Comparison of ENCODE assay signal across 12 cellular contexts in the genomic region with DNA sequence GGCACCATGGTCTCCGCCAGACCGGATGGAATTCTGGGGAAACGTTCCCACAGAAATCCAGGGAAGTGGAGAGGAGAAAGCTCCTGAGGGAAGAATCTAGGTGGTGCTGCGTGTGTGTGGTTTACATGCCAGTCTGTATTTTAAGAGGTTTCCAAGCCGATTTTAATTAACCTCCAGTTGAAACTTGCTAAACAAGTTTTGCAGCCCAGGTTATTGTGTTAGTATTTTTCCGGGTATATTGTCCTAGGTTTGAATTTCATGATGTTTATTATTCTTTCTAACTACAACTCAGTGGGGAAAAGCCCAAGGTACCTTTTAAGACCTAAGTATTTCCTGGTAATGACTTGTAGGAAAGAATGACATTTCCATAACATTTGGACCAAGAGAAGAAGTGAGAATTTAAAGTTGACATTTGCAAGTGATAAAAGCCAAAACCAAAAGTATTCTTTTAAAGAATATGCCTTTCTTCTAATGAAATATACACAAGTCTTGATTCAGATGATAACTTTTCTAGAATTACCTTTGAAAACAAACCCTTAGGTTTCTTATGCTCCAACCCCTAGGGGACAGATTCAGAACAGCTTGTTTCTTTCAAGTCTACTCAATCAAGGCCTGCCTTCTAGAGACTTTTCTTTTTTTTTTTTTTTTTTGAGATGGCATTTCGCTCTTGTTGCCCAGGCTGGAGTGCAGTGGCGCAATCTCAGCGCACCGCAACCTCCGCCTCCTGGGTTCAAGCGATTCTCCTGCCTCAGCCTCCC. TPM values are rescaled to one million over a fixed set of nuclear protein-coding genes. Genes with fewer than 3 reads are reported as not detected.
DNase-seq lines count a peak whose midpoint lies in the region; ATAC-seq and TF ChIP-seq lines count a peak whose summit lies in the region.
"Had no signal": no experiment of that assay in that cellular context is flagged by ENCODE, and none has a peak within 500 bp of the region (broad histone marks: within the 10 kb centered on the region; RNA-seq: fewer than 3 reads in every experiment).

No MANE protein-coding gene starts in this region.

- H3K36me3 Mint-ChIP-seq in CD8-positive, alpha-beta memory T cell: no peaks in the 10 kb centered on the region
- H3K36me3 Mint-ChIP-seq: activated CD8-positive, alpha-beta memory T cell treated with anti-CD3 and anti-CD28 coated beads, Interleukin-2, amount 10 ng/mL, durations not matched to agents 7 days and 5 days had no signal

- WGBS in urinary bladder: 80% methylated on average over 12 of the region's 12 CpGs

- ATAC-seq in RWPE2 (ENCODE audit: low read depth) (peak; percentile 37), GM21529 (IDR thresholded peaks at IDR 0.05; ENCODE audit: unreplicated experiment) (no peak)
- ATAC-seq: activated CD8-positive, alpha-beta memory T cell treated with anti-CD3 and anti-CD28 coated beads, Interleukin-2, amount 10 ng/mL, durations not matched to agents 7 days and 5 days had no signal

- no peaks in the 10 kb centered on the region for H3K4me1 Mint-ChIP-seq in CD8-positive, alpha-beta memory T cell
- H3K4me1 Mint-ChIP-seq: activated CD8-positive, alpha-beta memory T cell treated with anti-CD3 and anti-CD28 coated beads, Interleukin-2, amount 10 ng/mL, durations not matched to agents 7 days and 5 days had no signal

- DNase-seq in left ventricle myocardium inferior (no peak), cardiac septum (ENCODE audit: low spot score) (no peak), RWPE2 (ENCODE audit: low spot score) (no peak), left kidney (ENCODE audit: low read depth, low spot score) (peak; percentile 64), dorsolateral prefrontal cortex (no peak)
- no peak for DNase-seq in CD8-positive, alpha-beta memory T cell
- DNase-seq: activated CD8-positive, alpha-beta memory T cell treated with anti-CD3 and anti-CD28 coated beads, Interleukin-2, amount 10 ng/mL, durations not matched to agents 7 days and 5 days; mesendoderm; NCI-H226 had no signal

- H3K4me1 ChIP-seq in left ventricle myocardium inferior (peaks cover 10% of the 10 kb centered on the region), RWPE2 (ENCODE audit: insufficient read depth, poor library complexity, severe bottlenecking) (peaks cover 31% of the 10 kb centered on the region), urinary bladder (ENCODE audit: insufficient read depth) (no peaks in the 10 kb centered on the region)
- no peaks in the 10 kb centered on the region for H3K4me1 ChIP-seq in CD8-positive, alpha-beta memory T cell (ENCODE audit: insufficient read depth, low read length)

- H3K9me3 ChIP-seq in left ventricle myocardium inferior (replicated peaks) (no peaks in the 10 kb centered on the region), RWPE2 (ENCODE audit: severe bottlenecking) (no peaks in the 10 kb centered on the region)
- no peaks in the 10 kb centered on the region for H3K9me3 ChIP-seq in CD8-positive, alpha-beta memory T cell (ENCODE audit: low read length)

- TF ChIP-seq CTCF in left ventricle myocardium inferior (IDR thresholded peaks at IDR 0.05; ENCODE audit: borderline replicate concordance) (no peak), RWPE2 (IDR thresholded peaks at IDR 0.05; ENCODE audit: poor library complexity, severe bottlenecking) (no peak), dorsolateral prefrontal cortex (IDR thresholded peaks at IDR 0.05 in 54 of 56, conservative IDR thresholded peaks at IDR 0.05 in 2 of 56; ENCODE audit: low read depth in 1 of 56, partially characterized antibody in 56 of 56) (peak in 2 of 56 donors; percentile 16 to 21)

- POLR2A ChIA-PET in CD8-positive, alpha-beta memory T cell (lab: Charles Lee): no interaction called here

- H3K9me3 Mint-ChIP-seq in CD8-positive, alpha-beta memory T cell: no peaks in the 10 kb centered on the region

- H3K4me3 ChIP-seq in left ventricle myocardium inferior (no peak overlapping the region), RWPE2 (ENCODE audit: severe bottlenecking) (no peak overlapping the region), urinary bladder (ENCODE audit: low read depth, low read length) (no peak overlapping the region), dorsolateral prefrontal cortex (no peak overlapping the region)
- H3K4me3 ChIP-seq in CD8-positive, alpha-beta memory T cell (ENCODE audit: low read length): no peak overlapping the region
- H3K4me3 ChIP-seq: skin epidermis had no signal

- intact Hi-C loops in left ventricle myocardium inferior (cut with micrococcal nuclease): no loop called here
- intact Hi-C loops in cardiac septum (cut with DNase I): no loop called here
- intact Hi-C loops in dorsolateral prefrontal cortex (cut with DNase I): no loop called here

- H3K36me3 ChIP-seq in left ventricle myocardium inferior: no peaks in the 10 kb centered on the region
- H3K36me3 ChIP-seq in RWPE2 (ENCODE audit: low read depth): no peaks in the 10 kb centered on the region
- no peaks in the 10 kb centered on the region for H3K36me3 ChIP-seq in urinary bladder (ENCODE audit: insufficient read depth)
- H3K36me3 ChIP-seq in CD8-positive, alpha-beta memory T cell (ENCODE audit: insufficient read depth, low read length): no peaks in the 10 kb centered on the region

- peak overlapping the region; percentile 76 for H3K27ac ChIP-seq in left ventricle myocardium inferior (replicated peaks)
- peak overlapping the region; percentile 83 for H3K27ac ChIP-seq in RWPE2 (ENCODE audit: poor library complexity, severe bottlenecking)
- H3K27ac ChIP-seq in urinary bladder (ENCODE audit: low read depth): peak overlapping the region; percentile 6
- H3K27ac ChIP-seq in CD8-positive, alpha-beta memory T cell (ENCODE audit: low read depth, low read length): no peak overlapping the region
- peak overlapping the region in 2 of 59 donors; percentile 28 to 53 for H3K27ac ChIP-seq in dorsolateral prefrontal cortex

- CTCF ChIA-PET in CD8-positive, alpha-beta memory T cell (lab: Charles Lee): no interaction called here

- H3K27me3 Mint-ChIP-seq in CD8-positive, alpha-beta memory T cell: peaks cover 0 to 3% of the 10 kb centered on the region in 2 donors
- H3K27me3 Mint-ChIP-seq: activated CD8-positive, alpha-beta memory T cell treated with anti-CD3 and anti-CD28 coated beads, Interleukin-2, amount 10 ng/mL, durations not matched to agents 7 days and 5 days had no signal

- H3K4me3 Mint-ChIP-seq in CD8-positive, alpha-beta memory T cell: no peak overlapping the region
- H3K4me3 Mint-ChIP-seq: activated CD8-positive, alpha-beta memory T cell treated with anti-CD3 and anti-CD28 coated beads, Interleukin-2, amount 10 ng/mL, durations not matched to agents 7 days and 5 days had no signal

- H3K27me3 ChIP-seq in left ventricle myocardium inferior (ENCODE audit: low read depth): no peaks in the 10 kb centered on the region
- H3K27me3 ChIP-seq in RWPE2 (ENCODE audit: insufficient read depth, poor library complexity, severe bottlenecking): no peaks in the 10 kb centered on the region
- no peaks in the 10 kb centered on the region for H3K27me3 ChIP-seq in CD8-positive, alpha-beta memory T cell (ENCODE audit: insufficient read depth, low read length, poor library complexity, severe bottlenecking)
- H3K27me3 ChIP-seq in dorsolateral prefrontal cortex: peaks cover 0 to 59% (median 8%) of the 10 kb centered on the region in 45 donors

- no peak overlapping the region for H3K27ac Mint-ChIP-seq in CD8-positive, alpha-beta memory T cell
- H3K27ac Mint-ChIP-seq: activated CD8-positive, alpha-beta memory T cell treated with anti-CD3 and anti-CD28 coated beads, Interleukin-2, amount 10 ng/mL, durations not matched to agents 7 days and 5 days had no signal

RNA-seq across cellular contexts. Expression of gene SAT1, which starts 14.6 kb away (rescaled TPM):
- total RNA-seq in left ventricle myocardium inferior (99.7 TPM), cardiac septum (156 TPM), urinary bladder (130 TPM), dorsolateral prefrontal cortex (100 to 1,000 TPM; 115 to 388 (median 167) TPM)
- polyA plus RNA-seq in urinary bladder: 216 TPM
- 10 to 100 TPM; 40.0 to 41.3 TPM for total RNA-seq in CD8-positive, alpha-beta memory T cell
- 113 TPM for polyA plus RNA-seq in CD8-positive, alpha-beta memory T cell

RNA-seq across cellular contexts. Expression of gene ACOT9, which starts 54.5 kb away (rescaled TPM):
- total RNA-seq in left ventricle myocardium inferior: 49.1 TPM
- total RNA-seq in cardiac septum: 72.6 TPM
- total RNA-seq in urinary bladder: 63.9 TPM
- polyA plus RNA-seq in urinary bladder: 27.1 TPM
- total RNA-seq in CD8-positive, alpha-beta memory T cell: 10 to 100 TPM; 31.1 to 33.9 TPM
- polyA plus RNA-seq in CD8-positive, alpha-beta memory T cell: 29.4 TPM
- 10 to 100 TPM; 11.9 to 31.4 (median 22.4) TPM for total RNA-seq in dorsolateral prefrontal cortex
